Comparison of ENCODE assay signal across 2 cellular contexts in the genomic region with DNA sequence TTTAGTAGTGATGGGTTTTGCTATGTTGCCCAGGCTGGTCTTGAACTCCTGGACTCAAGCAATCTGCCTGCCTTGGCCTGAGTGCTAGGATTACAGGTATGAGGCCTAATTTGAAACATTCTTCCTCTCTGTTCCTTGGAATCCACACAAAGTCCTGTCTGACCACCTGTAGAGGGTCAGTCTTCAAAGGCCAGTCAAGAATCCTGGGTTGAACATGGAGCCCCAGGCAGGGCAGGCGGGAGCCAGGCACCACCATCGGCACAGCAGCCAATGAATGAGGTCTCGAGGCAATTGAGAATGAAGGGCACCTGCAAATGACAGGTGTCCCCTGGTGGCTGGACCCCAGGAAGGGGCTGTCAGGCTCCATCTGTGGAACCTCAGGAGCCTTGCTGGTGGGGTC.
TF ChIP-seq lines count a peak whose summit lies in the region.

No MANE protein-coding gene starts in this region.

TF ChIP-seq in HEK293, 187 proteins besides CTCF, POLR2A, EP300 and RAD21:
- TF ChIP-seq PRDM1 (tag by site-specific recombination; IDR thresholded peaks at IDR 0.05) = no peak
- TF ChIP-seq, protein P1, sequence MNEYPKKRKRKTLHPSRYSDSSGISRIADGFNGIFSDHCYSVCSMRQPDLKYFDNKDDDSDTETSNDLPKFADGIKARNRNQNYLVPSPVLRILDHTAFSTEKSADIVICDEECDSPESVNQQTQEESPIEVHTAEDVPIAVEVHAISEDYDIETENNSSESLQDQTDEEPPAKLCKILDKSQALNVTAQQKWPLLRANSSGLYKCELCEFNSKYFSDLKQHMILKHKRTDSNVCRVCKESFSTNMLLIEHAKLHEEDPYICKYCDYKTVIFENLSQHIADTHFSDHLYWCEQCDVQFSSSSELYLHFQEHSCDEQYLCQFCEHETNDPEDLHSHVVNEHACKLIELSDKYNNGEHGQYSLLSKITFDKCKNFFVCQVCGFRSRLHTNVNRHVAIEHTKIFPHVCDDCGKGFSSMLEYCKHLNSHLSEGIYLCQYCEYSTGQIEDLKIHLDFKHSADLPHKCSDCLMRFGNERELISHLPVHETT (tag by site-specific recombination; IDR thresholded peaks at IDR 0.05) = no peak
- TF ChIP-seq SCRT2 (tag by site-specific recombination; IDR thresholded peaks at IDR 0.05) = peak; percentile 60

TF ChIP-seq in H1, 55 proteins besides CTCF, POLR2A, EP300 and RAD21:
- TF ChIP-seq, protein P2, sequence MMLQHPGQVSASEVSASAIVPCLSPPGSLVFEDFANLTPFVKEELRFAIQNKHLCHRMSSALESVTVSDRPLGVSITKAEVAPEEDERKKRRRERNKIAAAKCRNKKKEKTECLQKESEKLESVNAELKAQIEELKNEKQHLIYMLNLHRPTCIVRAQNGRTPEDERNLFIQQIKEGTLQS (IDR thresholded peaks at IDR 0.05; ENCODE audit: insufficient read depth, low read depth, low read length) = no peak
- TF ChIP-seq KDM1A (IDR thresholded peaks at IDR 0.05; ENCODE audit: borderline replicate concordance, low read length) (no peak), JUND (IDR thresholded peaks at IDR 0.05; ENCODE audit: low read length) (no peak), CHD2 (IDR thresholded peaks at IDR 0.05; ENCODE audit: low read length) (no peak), BACH1 (IDR thresholded peaks at IDR 0.05; ENCODE audit: low read length) (no peak), SUZ12 (IDR thresholded peaks at IDR 0.05; ENCODE audit: low read length) (no peak), SRF (IDR thresholded peaks at IDR 0.05; ENCODE audit: low read depth, low read length) (no peak), POU5F1 (IDR thresholded peaks at IDR 0.05; ENCODE audit: low read depth, low read length) (no peak), POLR2AphosphoS5 (IDR thresholded peaks at IDR 0.05; ENCODE audit: low read depth, low read length) (no peak), ZNF274 (IDR thresholded peaks at IDR 0.05; ENCODE audit: borderline replicate concordance, extremely low read depth, low read length) (no peak), SIN3A (conservative IDR thresholded peaks at IDR 0.05 in 1 of 2, IDR thresholded peaks at IDR 0.05 in 1 of 2; ENCODE audit: low read depth in 1 of 2, low read length in 2 of 2) (no peak), CBX5 (IDR thresholded peaks at IDR 0.05; ENCODE audit: low read depth, low read length) (no peak), TAF1 (IDR thresholded peaks at IDR 0.05; ENCODE audit: low read depth, low read length) (no peak), RXRA (IDR thresholded peaks at IDR 0.05; ENCODE audit: insufficient read depth, low read depth, low read length) (no peak), HDAC6 (IDR thresholded peaks at IDR 0.05; ENCODE audit: low read depth, low read length) (no peak), SP2 (IDR thresholded peaks at IDR 0.05; ENCODE audit: low read length) (no peak), RFX5 (IDR thresholded peaks at IDR 0.05; ENCODE audit: borderline replicate concordance, low read depth, low read length) (no peak), CHD1 (IDR thresholded peaks at IDR 0.05; ENCODE audit: low read depth, low read length) (no peak)
- TF ChIP-seq, protein P3, sequence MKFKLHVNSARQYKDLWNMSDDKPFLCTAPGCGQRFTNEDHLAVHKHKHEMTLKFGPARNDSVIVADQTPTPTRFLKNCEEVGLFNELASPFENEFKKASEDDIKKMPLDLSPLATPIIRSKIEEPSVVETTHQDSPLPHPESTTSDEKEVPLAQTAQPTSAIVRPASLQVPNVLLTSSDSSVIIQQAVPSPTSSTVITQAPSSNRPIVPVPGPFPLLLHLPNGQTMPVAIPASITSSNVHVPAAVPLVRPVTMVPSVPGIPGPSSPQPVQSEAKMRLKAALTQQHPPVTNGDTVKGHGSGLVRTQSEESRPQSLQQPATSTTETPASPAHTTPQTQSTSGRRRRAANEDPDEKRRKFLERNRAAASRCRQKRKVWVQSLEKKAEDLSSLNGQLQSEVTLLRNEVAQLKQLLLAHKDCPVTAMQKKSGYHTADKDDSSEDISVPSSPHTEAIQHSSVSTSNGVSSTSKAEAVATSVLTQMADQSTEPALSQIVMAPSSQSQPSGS (IDR thresholded peaks at IDR 0.05; ENCODE audit: low read length) = no peak
- TF ChIP-seq, protein P4, sequence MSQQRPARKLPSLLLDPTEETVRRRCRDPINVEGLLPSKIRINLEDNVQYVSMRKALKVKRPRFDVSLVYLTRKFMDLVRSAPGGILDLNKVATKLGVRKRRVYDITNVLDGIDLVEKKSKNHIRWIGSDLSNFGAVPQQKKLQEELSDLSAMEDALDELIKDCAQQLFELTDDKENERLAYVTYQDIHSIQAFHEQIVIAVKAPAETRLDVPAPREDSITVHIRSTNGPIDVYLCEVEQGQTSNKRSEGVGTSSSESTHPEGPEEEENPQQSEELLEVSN (IDR thresholded peaks at IDR 0.05) = no peak
